In genomic region chr11:34232810-34233209, GRCh38 we compare ENCODE assay signal across 13 cellular contexts.
DNase-seq lines count a peak whose midpoint lies in the region; ATAC-seq and FAIRE-seq lines count a peak whose summit lies in the region.
"Had no signal": no experiment of that assay in that cellular context is flagged by ENCODE, and none has a peak within 500 bp of the region (broad histone marks: within the 10 kb centered on the region; RNA-seq: fewer than 3 reads in every experiment).

No MANE protein-coding gene starts in this region.

- ATAC-seq in stimulated activated naive CD8-positive, alpha-beta T cell treated with anti-CD3 and anti-CD28 coated beads, Interleukin-15, Interleukin-2, amounts not matched to agents 100 U/mL and 50 U/mL, for 24 hours: no peak
- no peak for ATAC-seq in HG02798 (IDR thresholded peaks at IDR 0.05; ENCODE audit: poor library complexity, unreplicated experiment)
- ATAC-seq: A549 had no signal

- no peaks in the 10 kb centered on the region for H3K27me3 Mint-ChIP-seq in stimulated activated naive CD8-positive, alpha-beta T cell treated with anti-CD3 and anti-CD28 coated beads, Interleukin-15, Interleukin-2, amounts not matched to agents 100 ng/mL and 50 ng/mL, for 24 hours
- H3K27me3 Mint-ChIP-seq in CD4-positive, alpha-beta memory T cell: peaks cover 0 to 6% of the 10 kb centered on the region in 2 donors
- H3K27me3 Mint-ChIP-seq: IgD-negative memory B cell had no signal

- H3K27ac ChIP-seq in CD4-positive, alpha-beta memory T cell (ENCODE audit: low read depth, low read length): no peak overlapping the region
- H3K27ac ChIP-seq: GM23248 had no signal

- H3K9me3 ChIP-seq in CD4-positive, alpha-beta memory T cell (ENCODE audit: control insufficient read depth in 1 of 2, low read length in 2 of 2): no peaks in the 10 kb centered on the region
- H3K9me3 ChIP-seq: A549 had no signal

- no peaks in the 10 kb centered on the region for H3K36me3 ChIP-seq in CD4-positive, alpha-beta memory T cell (ENCODE audit: insufficient read depth, low read length)

- H3K4me1 ChIP-seq in CD4-positive, alpha-beta memory T cell (ENCODE audit: insufficient read depth, low read length): peaks cover 22% of the 10 kb centered on the region

- H3K36me3 Mint-ChIP-seq in stimulated activated naive CD8-positive, alpha-beta T cell treated with anti-CD3 and anti-CD28 coated beads, Interleukin-15, Interleukin-2, amounts not matched to agents 100 ng/mL and 50 ng/mL, for 24 hours (ENCODE audit: low read depth): no peaks in the 10 kb centered on the region
- no peaks in the 10 kb centered on the region for H3K36me3 Mint-ChIP-seq in CD4-positive, alpha-beta memory T cell
- H3K36me3 Mint-ChIP-seq: IgD-negative memory B cell had no signal

- no peaks in the 10 kb centered on the region for H3K9me3 Mint-ChIP-seq in stimulated activated naive CD8-positive, alpha-beta T cell treated with anti-CD3 and anti-CD28 coated beads, Interleukin-15, Interleukin-2, amounts not matched to agents 100 ng/mL and 50 ng/mL, for 24 hours
- H3K9me3 Mint-ChIP-seq in CD4-positive, alpha-beta memory T cell: no peaks in the 10 kb centered on the region
- H3K9me3 Mint-ChIP-seq: IgD-negative memory B cell had no signal

- POLR2A ChIA-PET in CD4-positive, alpha-beta memory T cell (lab: Charles Lee; ENCODE audit: partially characterized antibody): no interaction called here

- intact Hi-C loops in CD4-positive, alpha-beta memory T cell (cut with micrococcal nuclease): no loop called here

- no peak overlapping the region for H3K4me3 Mint-ChIP-seq in stimulated activated naive CD8-positive, alpha-beta T cell treated with anti-CD3 and anti-CD28 coated beads, Interleukin-15, Interleukin-2, amounts not matched to agents 100 ng/mL and 50 ng/mL, for 24 hours
- H3K4me3 Mint-ChIP-seq in CD4-positive, alpha-beta memory T cell: no peak overlapping the region
- H3K4me3 Mint-ChIP-seq: IgD-negative memory B cell had no signal

- H3K4me3 ChIP-seq in CD4-positive, alpha-beta memory T cell (ENCODE audit: low read length in 2 of 2): no peak overlapping the region
- H3K4me3 ChIP-seq: A549, GM23248 had no signal

- H3K4me1 Mint-ChIP-seq in stimulated activated naive CD8-positive, alpha-beta T cell treated with anti-CD3 and anti-CD28 coated beads, Interleukin-15, Interleukin-2, amounts not matched to agents 100 ng/mL and 50 ng/mL, for 24 hours (ENCODE audit: low read depth): peaks cover 64% of the 10 kb centered on the region
- H3K4me1 Mint-ChIP-seq in CD4-positive, alpha-beta memory T cell: peaks cover 12 to 32% (median 19%) of the 10 kb centered on the region in 4 donors

- H3K27me3 ChIP-seq in CD4-positive, alpha-beta memory T cell (ENCODE audit: insufficient read depth, low read length): no peaks in the 10 kb centered on the region

- H3K27ac Mint-ChIP-seq in stimulated activated naive CD8-positive, alpha-beta T cell treated with anti-CD3 and anti-CD28 coated beads, Interleukin-15, Interleukin-2, amounts not matched to agents 100 ng/mL and 50 ng/mL, for 24 hours: peak overlapping the region; percentile 61
- H3K27ac Mint-ChIP-seq in CD4-positive, alpha-beta memory T cell: no peak overlapping the region

- CTCF ChIA-PET in CD4-positive, alpha-beta memory T cell (lab: Charles Lee; ENCODE audit: partially characterized antibody): no interaction called here

- FAIRE-seq in GM18507 (lab: Jason Lieb, UNC): peak; percentile 12
- FAIRE-seq: A549, H54 had no signal

- no peak for DNase-seq in stimulated activated naive CD8-positive, alpha-beta T cell treated with anti-CD3 and anti-CD28 coated beads, Interleukin-15, Interleukin-2, amounts not matched to agents 100 U/mL and 50 U/mL, for 24 hours
- DNase-seq in GM18507 (ENCODE audit: extremely low spot score, insufficient read length, low read depth) (no peak), kidney tubule cell (ENCODE audit: low spot score) (peak; percentile 23), 8988T (no peak)
- no peak for DNase-seq in CD4-positive, alpha-beta memory T cell
- DNase-seq: DMS53, GM23248, KG1 had no signal
